Comparison of ENCODE assay signal across 13 cellular contexts in genomic region chr18:74546751-74547530, GRCh38. TPM values are rescaled to one million over a fixed set of nuclear protein-coding genes. Genes with fewer than 3 reads are reported as not detected.
A peak's percentile ranks its signal among the peaks of the same experiment; 100 is the strongest.
DNase-seq lines count a peak whose midpoint lies in the region; ATAC-seq, FAIRE-seq and TF ChIP-seq lines count a peak whose summit lies in the region.
"Had no signal": no experiment of that assay in that cellular context is flagged by ENCODE, and none has a peak within 500 bp of the region (broad histone marks: within the 10 kb centered on the region; RNA-seq: fewer than 3 reads in every experiment).

No MANE protein-coding gene starts in this region.

- no peak overlapping the region for H2AFZ ChIP-seq in HepG2 (ENCODE audit: low read length)

- H3K9me3 ChIP-seq in HepG2 (ENCODE audit: low read length), result peaks cover 23% of the 10 kb centered on the region
- H3K9me3 ChIP-seq in right lobe of liver, result no peaks in the 10 kb centered on the region
- H3K9me3 ChIP-seq in lower lobe of right lung, result peaks cover 8% of the 10 kb centered on the region
- H3K9me3 ChIP-seq in aorta (ENCODE audit: control insufficient read depth, low read length), result no peaks in the 10 kb centered on the region
- H3K9me3 ChIP-seq: neutrophil had no signal

- CTCF ChIA-PET in HepG2 (lab: Yijun Ruan, JAX; ENCODE audit: low intra/inter-chr PET ratio, low total read pairs), result no interaction called here

- H3K27me3 Mint-ChIP-seq in effector memory CD8-positive, alpha-beta T cell, result peaks cover 3 to 19% of the 10 kb centered on the region in 2 donors
- no peaks in the 10 kb centered on the region for H3K27me3 Mint-ChIP-seq in progenitor cell of endocrine pancreas

- no peaks in the 10 kb centered on the region for H3K79me2 ChIP-seq in HepG2 (ENCODE audit: insufficient read depth, low read length)

- ATAC-seq in HepG2 (no peak), right lobe of liver (no peak), lower lobe of right lung (peak; percentile 29 to 40), aorta (ENCODE audit: low FRiP score) (peak; percentile 61), HG03108 (IDR thresholded peaks at IDR 0.05; ENCODE audit: unreplicated experiment) (no peak)
- no peak for ATAC-seq in effector memory CD8-positive, alpha-beta T cell (replicated peaks)

- peak overlapping the region; percentile 8 to 22 for H3K27ac Mint-ChIP-seq in effector memory CD8-positive, alpha-beta T cell
- H3K27ac Mint-ChIP-seq in progenitor cell of endocrine pancreas, result no peak overlapping the region

- DNase-seq in HepG2 (ENCODE audit: low spot score) (no peak), right lobe of liver (no peak), lower lobe of right lung (no peak), aorta (no peak), NCI-H1694 (lab: John Stamatoyannopoulos, UW) (no peak), progenitor cell of endocrine pancreas (ENCODE audit: low spot score, unreplicated experiment) (no peak)
- no peak for DNase-seq in effector memory CD8-positive, alpha-beta T cell
- DNase-seq: 8988T; activated CD4-positive, alpha-beta T cell treated with anti-CD3 and anti-CD28 coated beads, Interleukin-2, amount 50 U/mL, for 4 hours; NCI-H1436 had no signal

- intact Hi-C loops in HepG2 (cut with micrococcal nuclease; ENCODE audit: unreplicated experiment) (no loop called here), right lobe of liver (cut with DNase I) (no loop called here), lower lobe of right lung (cut with DNase I) (no loop called here), aorta (cut with DNase I) (loop anchor here in 1 of 2 donors (5.0 kb wide), 1 partner anchor 50 kb away; the partner anchor contains the start of gene CNDP2)

- H3K9me3 Mint-ChIP-seq in effector memory CD8-positive, alpha-beta T cell, result no peaks in the 10 kb centered on the region
- H3K9me3 Mint-ChIP-seq in progenitor cell of endocrine pancreas (ENCODE audit: low read depth), result peaks cover 14% of the 10 kb centered on the region

- no TSS peak for BruUV-seq in HepG2 (replicated peaks; lab: Mats Ljungman, UMichigan)

- H3K4me3 ChIP-seq in HepG2 (replicated peaks in 1 of 3; ENCODE audit: insufficient read depth in 1 of 3, low read depth in 2 of 3, low read length in 3 of 3) (no peak overlapping the region), right lobe of liver (no peak overlapping the region), lower lobe of right lung (no peak overlapping the region), aorta (ENCODE audit: low read length in 2 of 2) (no peak overlapping the region)
- H3K4me3 ChIP-seq: Peyer's patch had no signal

- H3K4me2 ChIP-seq in HepG2 (ENCODE audit: low read depth, low read length), result peak overlapping the region; percentile 15; the same call in 1 of the 2 replicates

- no peaks in the 10 kb centered on the region for H4K20me1 ChIP-seq in HepG2 (ENCODE audit: insufficient read depth, low read length)

- H3K36me3 ChIP-seq in HepG2 (replicated peaks in 1 of 2; ENCODE audit: control insufficient read depth in 1 of 2, insufficient read depth in 2 of 2, low read length in 2 of 2) (no peaks in the 10 kb centered on the region), right lobe of liver (no peaks in the 10 kb centered on the region), lower lobe of right lung (no peaks in the 10 kb centered on the region), aorta (ENCODE audit: control insufficient read depth in 1 of 2, insufficient read depth in 2 of 2, low read length in 1 of 2) (no peaks in the 10 kb centered on the region)
- H3K36me3 ChIP-seq: neutrophil, Peyer's patch had no signal

- H3K27me3 ChIP-seq in HepG2 (ENCODE audit: control insufficient read depth in 1 of 2, insufficient read depth in 2 of 2, low read length in 2 of 2), result no peaks in the 10 kb centered on the region
- no peaks in the 10 kb centered on the region for H3K27me3 ChIP-seq in right lobe of liver
- no peaks in the 10 kb centered on the region for H3K27me3 ChIP-seq in lower lobe of right lung (ENCODE audit: low read depth)
- no peaks in the 10 kb centered on the region for H3K27me3 ChIP-seq in aorta (ENCODE audit: control insufficient read depth in 1 of 2, insufficient read depth in 2 of 2, low read length in 1 of 2)
- H3K27me3 ChIP-seq: Peyer's patch had no signal

- TF ChIP-seq POLR2A in HepG2 (IDR thresholded peaks at IDR 0.05; ENCODE audit: insufficient read depth in 1 of 2, low read depth in 2 of 2, low read length in 2 of 2) (no peak), right lobe of liver (IDR thresholded peaks at IDR 0.05) (no peak)

- H3K4me1 ChIP-seq in HepG2 (ENCODE audit: insufficient read depth, low read length) (peaks cover 47% of the 10 kb centered on the region), right lobe of liver (peaks cover 0 to 24% (median 11%) of the 10 kb centered on the region in 4 donors), lower lobe of right lung (peaks cover 19% of the 10 kb centered on the region), aorta (ENCODE audit: control insufficient read depth in 1 of 2, insufficient read depth in 2 of 2, low read length in 2 of 2) (no peaks in the 10 kb centered on the region)

- no peak for TF ChIP-seq CTCF in HepG2 (CRISPR knock-in tag; IDR thresholded peaks at IDR 0.05)
- no peak for TF ChIP-seq CTCF in right lobe of liver (IDR thresholded peaks at IDR 0.05)
- TF ChIP-seq CTCF in lower lobe of right lung (IDR thresholded peaks at IDR 0.05), result no peak
- TF ChIP-seq CTCF in progenitor cell of endocrine pancreas (IDR thresholded peaks at IDR 0.05; ENCODE audit: unreplicated experiment), result no peak

- no peak overlapping the region for H3K9ac ChIP-seq in HepG2 (ENCODE audit: insufficient read depth, low read depth, low read length)

- H3K4me3 Mint-ChIP-seq in effector memory CD8-positive, alpha-beta T cell, result no peak overlapping the region
- no peak overlapping the region for H3K4me3 Mint-ChIP-seq in progenitor cell of endocrine pancreas (ENCODE audit: low read depth)

- TF ChIP-seq RAD21 in HepG2 (CRISPR knock-in tag; IDR thresholded peaks at IDR 0.05), result no peak

- no peak for FAIRE-seq in HepG2 (lab: Jason Lieb, UNC)

- in situ Hi-C loops in HepG2 (cut with HindIII; ENCODE audit: extremely low pct_ligation_motif_present, low pct_unique_long_range_greater_than_20kb), result no loop called here

- H3K4me1 Mint-ChIP-seq in effector memory CD8-positive, alpha-beta T cell (ENCODE audit: low read depth in 2 of 2), result peaks cover 0 to 4% of the 10 kb centered on the region in 2 donors
- no peaks in the 10 kb centered on the region for H3K4me1 Mint-ChIP-seq in progenitor cell of endocrine pancreas (ENCODE audit: low read depth)

- POLR2A ChIA-PET in HepG2 (lab: Yijun Ruan, JAX), result no interaction called here

- H3K27ac ChIP-seq in HepG2 (ENCODE audit: extremely low read length, insufficient read depth, low read length) (no peak overlapping the region), right lobe of liver (no peak overlapping the region), lower lobe of right lung (peak overlapping the region; percentile 51), aorta (ENCODE audit: low read depth in 1 of 2, low read length in 2 of 2) (no peak overlapping the region)
- H3K27ac ChIP-seq: neutrophil had no signal

- WGBS in HepG2 (ENCODE audit: low lambda C conversion rate), result 24% methylated on average over 7 of the region's 9 CpGs
- WGBS in right lobe of liver (ENCODE audit: insufficient coverage, low coverage, low lambda C conversion rate, missing lambda C conversion rate), result 46% methylated on average over 5 of the region's 9 CpGs
- 22 to 23% methylated on average over 9 of the region's 9 CpGs for WGBS in aorta, 2 donors

- H3K36me3 Mint-ChIP-seq in effector memory CD8-positive, alpha-beta T cell (ENCODE audit: insufficient read depth), result no peaks in the 10 kb centered on the region
- H3K36me3 Mint-ChIP-seq in progenitor cell of endocrine pancreas (ENCODE audit: insufficient read depth), result peaks cover 3% of the 10 kb centered on the region

- TF ChIP-seq EP300 in HepG2 (IDR thresholded peaks at IDR 0.05; ENCODE audit: low read depth in 2 of 2, low read length in 2 of 2) (no peak), HepG2 (CRISPR knock-in tag; IDR thresholded peaks at IDR 0.05; ENCODE audit: borderline replicate concordance) (no peak)

RNA-seq across cellular contexts. Expression of gene CNDP1, which starts 12.6 kb away (rescaled TPM):
- total RNA-seq in HepG2 (2016; rRNA removed; fragmentation: Illumina TruSeq; extraction: Trizol), result not detected in 2 replicates
- not detected in 2 replicates for total RNA-seq in HepG2 (2016; cell fraction: cytosol; rRNA removed; fragmentation: Illumina TruSeq; extraction: Trizol; ENCODE audit: low read depth)
- total RNA-seq in HepG2 (2016; cell fraction: insoluble cytoplasmic fraction; rRNA removed; fragmentation: Illumina TruSeq; extraction: Trizol), result 0.06 TPM in 1 of 2 replicates, not detected in the other
- total RNA-seq in HepG2 (2016; cell fraction: membrane; rRNA removed; fragmentation: Illumina TruSeq; extraction: Trizol), result not detected in 2 replicates
- total RNA-seq in HepG2 (2016; cell fraction: nucleus; rRNA removed; fragmentation: Illumina TruSeq; extraction: Trizol), result not detected in 2 replicates
- polyA plus RNA-seq in HepG2 (2011; rRNA removed), result 0.01 and 0.13 TPM in 2 replicates
- polyA plus RNA-seq in HepG2 (2011; cell fraction: cytosol; rRNA removed), result 0.03 TPM in 1 of 2 replicates, not detected in the other
- 0.08 and 0.45 TPM in 2 replicates for polyA plus RNA-seq in HepG2 (2011; cell fraction: nucleus; rRNA removed)
- polyA plus RNA-seq in HepG2 (2012), result 0.07 TPM in 1 of 2 replicates, not detected in the other
- not detected in 2 replicates for polyA plus RNA-seq in HepG2 (2016; cell fraction: cytosol; fragmentation: Illumina TruSeq; extraction: Trizol; ENCODE audit: low read depth)
- not detected in 2 replicates for polyA plus RNA-seq in HepG2 (2016; cell fraction: insoluble cytoplasmic fraction; fragmentation: Illumina TruSeq; extraction: Trizol; ENCODE audit: low read depth)
- polyA plus RNA-seq in HepG2 (2016; cell fraction: membrane; fragmentation: Illumina TruSeq; extraction: Trizol; ENCODE audit: low read depth), result not detected in 2 replicates
- 0.25 TPM in 1 of 2 replicates, not detected in the other for polyA plus RNA-seq in HepG2 (2016; cell fraction: nucleus; fragmentation: Illumina TruSeq; extraction: Trizol; ENCODE audit: insufficient read depth, low read depth)
- not detected in 2 replicates for polyA minus RNA-seq in HepG2 (2011; rRNA and poly(A)+ RNA removed; ENCODE audit: low replicate concordance)
- polyA minus RNA-seq in HepG2 (2011; cell fraction: cytosol; rRNA and poly(A)+ RNA removed), result not detected in 2 replicates
- polyA minus RNA-seq in HepG2 (2011; cell fraction: nucleus; rRNA and poly(A)+ RNA removed), result 0.13 and 0.37 TPM in 2 replicates
- total RNA-seq in right lobe of liver, result 10 to 100 TPM; 10.4 to 61.4 (median 28.4) TPM
- not detected for total RNA-seq in lower lobe of right lung
- total RNA-seq in aorta, result under 1 TPM in 1 of 2 donors, not detected in 1; 0.49 TPM
- polyA plus RNA-seq in aorta, result 1 to 10 TPM in 1 of 2 donors, not detected in 1; 5.4 TPM
- total RNA-seq in progenitor cell of endocrine pancreas, result 0.29 and 0.38 TPM in 2 replicates

RNA-seq across cellular contexts. Expression of gene ZNF407, which starts 50.7 kb away (rescaled TPM):
- 8.3 and 8.7 TPM in 2 replicates for total RNA-seq in HepG2 (2016; rRNA removed; fragmentation: Illumina TruSeq; extraction: Trizol)
- total RNA-seq in HepG2 (2016; cell fraction: cytosol; rRNA removed; fragmentation: Illumina TruSeq; extraction: Trizol; ENCODE audit: low read depth), result 3.8 and 5.4 TPM in 2 replicates
- total RNA-seq in HepG2 (2016; cell fraction: insoluble cytoplasmic fraction; rRNA removed; fragmentation: Illumina TruSeq; extraction: Trizol), result 7.6 and 8.5 TPM in 2 replicates
- total RNA-seq in HepG2 (2016; cell fraction: membrane; rRNA removed; fragmentation: Illumina TruSeq; extraction: Trizol), result 3.2 and 3.7 TPM in 2 replicates
- total RNA-seq in HepG2 (2016; cell fraction: nucleus; rRNA removed; fragmentation: Illumina TruSeq; extraction: Trizol), result 30.6 and 34.2 TPM in 2 replicates
- polyA plus RNA-seq in HepG2 (2011; rRNA removed), result 2.2 and 2.3 TPM in 2 replicates
- 1.9 TPM in 2 replicates for polyA plus RNA-seq in HepG2 (2011; cell fraction: cytosol; rRNA removed)
- 5.6 and 6.2 TPM in 2 replicates for polyA plus RNA-seq in HepG2 (2011; cell fraction: nucleus; rRNA removed)
- 2.2 and 3.1 TPM in 2 replicates for polyA plus RNA-seq in HepG2 (2012)
- 0.15 and 0.18 TPM in 2 replicates for polyA plus RNA-seq in HepG2 (2016; cell fraction: cytosol; fragmentation: Illumina TruSeq; extraction: Trizol; ENCODE audit: low read depth)
- polyA plus RNA-seq in HepG2 (2016; cell fraction: insoluble cytoplasmic fraction; fragmentation: Illumina TruSeq; extraction: Trizol; ENCODE audit: low read depth), result 2.2 and 2.5 TPM in 2 replicates
- polyA plus RNA-seq in HepG2 (2016; cell fraction: membrane; fragmentation: Illumina TruSeq; extraction: Trizol; ENCODE audit: low read depth), result 0.23 and 0.27 TPM in 2 replicates
- polyA plus RNA-seq in HepG2 (2016; cell fraction: nucleus; fragmentation: Illumina TruSeq; extraction: Trizol; ENCODE audit: insufficient read depth, low read depth), result 5.1 and 5.5 TPM in 2 replicates
- 24.1 and 31.8 TPM in 2 replicates for polyA minus RNA-seq in HepG2 (2011; rRNA and poly(A)+ RNA removed; ENCODE audit: low replicate concordance)
- polyA minus RNA-seq in HepG2 (2011; cell fraction: cytosol; rRNA and poly(A)+ RNA removed), result 5.8 and 8.0 TPM in 2 replicates
- polyA minus RNA-seq in HepG2 (2011; cell fraction: nucleus; rRNA and poly(A)+ RNA removed), result 109 and 118 TPM in 2 replicates
- total RNA-seq in right lobe of liver, result 1 to 10 TPM; 4.3 to 8.0 (median 5.7) TPM
- total RNA-seq in lower lobe of right lung, result 16.1 TPM
- total RNA-seq in aorta, result 10 to 100 TPM; 16.0 to 21.1 TPM
- polyA plus RNA-seq in aorta, result 1 to 10 TPM; 1.3 to 3.0 TPM
- total RNA-seq in progenitor cell of endocrine pancreas, result 18.1 and 18.4 TPM in 2 replicates

RNA-seq across cellular contexts. Expression of gene CNDP2, which starts 50.8 kb away (rescaled TPM):
- total RNA-seq in HepG2 (2016; rRNA removed; fragmentation: Illumina TruSeq; extraction: Trizol) (80.8 and 113 TPM in 2 replicates), right lobe of liver (100 to 1,000 TPM; 178 to 367 (median 230) TPM), lower lobe of right lung (237 TPM), aorta (10 to 100 TPM; 74.0 to 99.2 TPM), progenitor cell of endocrine pancreas (176 and 182 TPM in 2 replicates)
- 12.2 and 13.4 TPM in 2 replicates for total RNA-seq in HepG2 (2016; cell fraction: cytosol; rRNA removed; fragmentation: Illumina TruSeq; extraction: Trizol; ENCODE audit: low read depth)
- 85.5 and 98.8 TPM in 2 replicates for total RNA-seq in HepG2 (2016; cell fraction: insoluble cytoplasmic fraction; rRNA removed; fragmentation: Illumina TruSeq; extraction: Trizol)
- total RNA-seq in HepG2 (2016; cell fraction: membrane; rRNA removed; fragmentation: Illumina TruSeq; extraction: Trizol), result 37.4 and 39.0 TPM in 2 replicates
- 61.8 and 61.9 TPM in 2 replicates for total RNA-seq in HepG2 (2016; cell fraction: nucleus; rRNA removed; fragmentation: Illumina TruSeq; extraction: Trizol)
- polyA plus RNA-seq in HepG2 (2011; rRNA removed) (64.7 and 76.8 TPM in 2 replicates), aorta (10 to 100 TPM; 26.7 to 74.5 TPM)
- 52.3 and 57.1 TPM in 2 replicates for polyA plus RNA-seq in HepG2 (2011; cell fraction: cytosol; rRNA removed)
- polyA plus RNA-seq in HepG2 (2011; cell fraction: nucleus; rRNA removed), result 127 and 143 TPM in 2 replicates
- 75.2 and 103 TPM in 2 replicates for polyA plus RNA-seq in HepG2 (2012)
- polyA plus RNA-seq in HepG2 (2016; cell fraction: cytosol; fragmentation: Illumina TruSeq; extraction: Trizol; ENCODE audit: low read depth), result 13.8 and 14.5 TPM in 2 replicates
- polyA plus RNA-seq in HepG2 (2016; cell fraction: insoluble cytoplasmic fraction; fragmentation: Illumina TruSeq; extraction: Trizol; ENCODE audit: low read depth), result 114 and 122 TPM in 2 replicates
- polyA plus RNA-seq in HepG2 (2016; cell fraction: membrane; fragmentation: Illumina TruSeq; extraction: Trizol; ENCODE audit: low read depth), result 27.7 and 28.4 TPM in 2 replicates
- polyA plus RNA-seq in HepG2 (2016; cell fraction: nucleus; fragmentation: Illumina TruSeq; extraction: Trizol; ENCODE audit: insufficient read depth, low read depth), result 129 and 136 TPM in 2 replicates
- polyA minus RNA-seq in HepG2 (2011; rRNA and poly(A)+ RNA removed; ENCODE audit: low replicate concordance), result 70.0 and 79.1 TPM in 2 replicates
- polyA minus RNA-seq in HepG2 (2011; cell fraction: cytosol; rRNA and poly(A)+ RNA removed), result 45.9 and 46.8 TPM in 2 replicates
- polyA minus RNA-seq in HepG2 (2011; cell fraction: nucleus; rRNA and poly(A)+ RNA removed), result 76.7 and 91.4 TPM in 2 replicates

Comparison
In these comparisons a context has a peak if more than half of its experiments do, and no peak if none do; other contexts are left out.
1. ATAC-seq: peak in lower lobe of right lung (2 of 2) and aorta (single experiment); none in HepG2 (single experiment), right lobe of liver (0 of 4), effector memory CD8-positive, alpha-beta T cell (single experiment) and HG03108 (single experiment).